14 cellular contexts compared by ENCODE assay signal in the genomic region with DNA sequence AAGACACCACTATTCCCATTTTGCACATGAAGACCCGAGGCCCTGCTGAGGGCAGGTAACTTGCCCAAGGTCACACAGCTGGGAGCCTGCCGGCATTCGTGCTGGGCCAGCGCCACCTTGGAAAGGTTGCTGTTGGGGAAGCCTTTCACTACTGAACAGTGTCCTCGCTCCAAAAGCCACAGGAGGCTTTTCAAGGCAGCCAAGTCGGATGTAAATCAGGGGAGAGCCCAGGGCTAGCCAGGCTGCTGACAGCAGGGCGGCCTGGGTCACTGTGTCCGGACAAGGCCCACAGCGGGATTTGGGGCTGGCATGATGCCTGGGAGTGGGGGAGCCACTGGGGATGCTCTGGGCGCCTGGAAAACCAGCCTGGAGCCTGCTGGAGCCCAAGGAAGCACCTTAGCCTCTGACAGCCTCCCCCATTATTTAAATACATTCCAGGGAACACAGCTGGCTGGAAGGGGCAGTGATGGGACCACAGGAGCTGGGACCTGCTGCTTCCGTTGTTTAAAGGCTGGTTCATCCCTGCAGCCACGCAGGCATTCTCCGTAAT. TPM values are rescaled to one million over a fixed set of nuclear protein-coding genes. Genes with fewer than 3 reads are reported as not detected.
DNase-seq lines count a peak whose midpoint lies in the region; ATAC-seq and TF ChIP-seq lines count a peak whose summit lies in the region.
"Had no signal": no experiment of that assay in that cellular context is flagged by ENCODE, and none has a peak within 500 bp of the region (broad histone marks: within the 10 kb centered on the region; RNA-seq: fewer than 3 reads in every experiment).

No MANE protein-coding gene starts in this region.

- 29 to 36% (median 32%) methylated on average over 3 to 13 of the region's 13 CpGs for WGBS in adrenal gland, 4 donors
- WGBS in upper lobe of left lung, 2 donors: 68 to 70% methylated on average over 8 to 13 of the region's 13 CpGs

- intact Hi-C loops in MCF 10A (cut with micrococcal nuclease) (no loop called here), breast epithelium (cut with DNase I; ENCODE audit: low total_unique reads) (no loop called here), adrenal gland (cut with DNase I) (no loop called here), left lung (cut with DNase I) (no loop called here)

- TF ChIP-seq EP300 in upper lobe of left lung (IDR thresholded peaks at IDR 0.05): no peak

- POLR2A ChIA-PET in MCF 10A (lab: Yijun Ruan, JAX): interaction anchor here (2.0 kb wide), 1 partner anchor 11 kb away, joined by 6 read pairs; a partner anchor contains a TSS

- TF ChIP-seq POLR2A in breast epithelium (IDR thresholded peaks at IDR 0.05): no peak
- peak in 1 of 2 donors; percentile 28 for TF ChIP-seq POLR2A in adrenal gland (IDR thresholded peaks at IDR 0.05)
- TF ChIP-seq POLR2A in upper lobe of left lung (IDR thresholded peaks at IDR 0.05): no peak

- H3K4me3 ChIP-seq in breast epithelium (no peak overlapping the region), adrenal gland (no peak overlapping the region), left lung (no peak overlapping the region), upper lobe of left lung (no peak overlapping the region)
- H3K4me3 ChIP-seq: HAP-1 had no signal

- H3K27me3 ChIP-seq in breast epithelium (no peaks in the 10 kb centered on the region), adrenal gland (no peaks in the 10 kb centered on the region), left lung (no peaks in the 10 kb centered on the region), upper lobe of left lung (no peaks in the 10 kb centered on the region)

- H3K36me3 ChIP-seq in breast epithelium (no peaks in the 10 kb centered on the region), adrenal gland (replicated peaks in 1 of 2) (peaks cover 0 to 12% of the 10 kb centered on the region in 2 donors), left lung (peaks cover 0 to 48% of the 10 kb centered on the region in 2 donors), upper lobe of left lung (peaks cover 0 to 21% (median 3%) of the 10 kb centered on the region in 4 donors)

- H3K9me3 Mint-ChIP-seq in MCF 10A (ENCODE audit: unreplicated experiment): no peaks in the 10 kb centered on the region
- H3K9me3 Mint-ChIP-seq: central memory CD8-positive, alpha-beta T cell had no signal

- no TSS peak for BruUV-seq in MCF 10A (replicated peaks; lab: Mats Ljungman, UMichigan)

- H3K4me1 Mint-ChIP-seq in MCF 10A (ENCODE audit: insufficient read depth, unreplicated experiment): peaks cover 44% of the 10 kb centered on the region

- CTCF ChIA-PET in MCF 10A (lab: Yijun Ruan, JAX): interaction anchor here (0.6 to 1.4 kb wide), 3 partner anchors 9 to 990 kb away, joined by 3 to 4 read pairs (median 3); a partner anchor contains a TSS

- ATAC-seq in left lung: no peak
- ATAC-seq in upper lobe of left lung (ENCODE audit: low FRiP score in 2 of 2): no peak
- no peak for ATAC-seq in HG02870 (IDR thresholded peaks at IDR 0.05; ENCODE audit: unreplicated experiment)
- no peak for ATAC-seq in GM19452 (IDR thresholded peaks at IDR 0.05; ENCODE audit: unreplicated experiment)

- H3K4me1 ChIP-seq in breast epithelium: no peaks in the 10 kb centered on the region
- H3K4me1 ChIP-seq in adrenal gland (replicated peaks in 1 of 2): peaks cover 48 to 88% of the 10 kb centered on the region in 2 donors
- H3K4me1 ChIP-seq in left lung: peaks cover 40 to 96% of the 10 kb centered on the region in 2 donors
- H3K4me1 ChIP-seq in upper lobe of left lung: peaks cover 49 to 76% (median 63%) of the 10 kb centered on the region in 4 donors

- no peak for TF ChIP-seq CTCF in MCF 10A (IDR thresholded peaks at IDR 0.05; ENCODE audit: unreplicated experiment)
- TF ChIP-seq CTCF in breast epithelium (IDR thresholded peaks at IDR 0.05): no peak
- no peak for TF ChIP-seq CTCF in adrenal gland (IDR thresholded peaks at IDR 0.05)
- TF ChIP-seq CTCF in left lung (IDR thresholded peaks at IDR 0.05): no peak
- no peak for TF ChIP-seq CTCF in upper lobe of left lung (IDR thresholded peaks at IDR 0.05)

- H3K4me3 Mint-ChIP-seq in MCF 10A (ENCODE audit: unreplicated experiment): no peak overlapping the region
- H3K4me3 Mint-ChIP-seq: central memory CD8-positive, alpha-beta T cell had no signal

- peaks cover 5% of the 10 kb centered on the region for H3K36me3 Mint-ChIP-seq in MCF 10A (ENCODE audit: insufficient read depth, unreplicated experiment)

- H3K27ac ChIP-seq in breast epithelium: peak overlapping the region in 1 of 2 donors; percentile 43
- peak overlapping the region; percentile 46 to 90 (median 88) for H3K27ac ChIP-seq in adrenal gland
- H3K27ac ChIP-seq in left lung: peak overlapping the region; percentile 48 to 90
- H3K27ac ChIP-seq in upper lobe of left lung: peak overlapping the region; percentile 61 to 90 (median 88)

- H3K27ac Mint-ChIP-seq in MCF 10A (ENCODE audit: low read depth, unreplicated experiment): peak overlapping the region; percentile 54

- H3K9me3 ChIP-seq in breast epithelium (no peaks in the 10 kb centered on the region), adrenal gland (replicated peaks in 1 of 3) (no peaks in the 10 kb centered on the region), left lung (no peaks in the 10 kb centered on the region), upper lobe of left lung (no peaks in the 10 kb centered on the region)
- H3K9me3 ChIP-seq: HAP-1 had no signal

- H3K27me3 Mint-ChIP-seq in MCF 10A (ENCODE audit: insufficient read depth, unreplicated experiment): no peaks in the 10 kb centered on the region
- H3K27me3 Mint-ChIP-seq: central memory CD8-positive, alpha-beta T cell had no signal

- DNase-seq in MCF 10A (ENCODE audit: unreplicated experiment) (no peak), breast epithelium (ENCODE audit: low spot score in 2 of 2) (no peak), adrenal gland (peak; percentile 66 to 87 (median 82)), left lung (no peak), upper lobe of left lung (no peak), NCI-H2196 (lab: John Stamatoyannopoulos, UW; ENCODE audit: unreplicated experiment) (no peak)
- DNase-seq: 8988T; activated CD4-positive, alpha-beta T cell treated with anti-CD3 and anti-CD28 coated beads for 48 hours; activated naive CD4-positive, alpha-beta T cell; stimulated activated CD4-positive, alpha-beta T cell treated with anti-CD3 and anti-CD28 coated beads, Interleukin-4, amount 100 ng/mL, for 24 hours had no signal

RNA-seq across cellular contexts. Expression of a gene that starts 10.5 kb away (rescaled TPM):
- total RNA-seq in MCF 10A (2022) (4.6 and 7.6 TPM in 2 replicates), breast epithelium (10 to 100 TPM; 22.1 to 52.4 (median 27.5) TPM), adrenal gland (100 to 1,000 TPM in 3 of 8 donors, 10 to 100 TPM in 5; 71.8 to 197 (median 90.6) TPM), left lung (100 to 1,000 TPM in 1 of 2 donors, 10 to 100 TPM in 1; 32.2 to 134 TPM), upper lobe of left lung (100 to 1,000 TPM in 2 of 6 donors, 10 to 100 TPM in 4; 60.6 to 154 (median 92.8) TPM)
- 10 to 100 TPM; 10.6 to 80.8 (median 13.0) TPM for polyA plus RNA-seq in adrenal gland

Comparison
In these comparisons a context has a peak if more than half of its experiments do, and no peak if none do; other contexts are left out.
1. DNase-seq: peak in adrenal gland (7 of 7); none in MCF 10A (single experiment), breast epithelium (0 of 2), left lung (0 of 2), upper lobe of left lung (0 of 2) and NCI-H2196 (single experiment).